Comparison of ENCODE assay signal across 8 cellular contexts in the genomic region with DNA sequence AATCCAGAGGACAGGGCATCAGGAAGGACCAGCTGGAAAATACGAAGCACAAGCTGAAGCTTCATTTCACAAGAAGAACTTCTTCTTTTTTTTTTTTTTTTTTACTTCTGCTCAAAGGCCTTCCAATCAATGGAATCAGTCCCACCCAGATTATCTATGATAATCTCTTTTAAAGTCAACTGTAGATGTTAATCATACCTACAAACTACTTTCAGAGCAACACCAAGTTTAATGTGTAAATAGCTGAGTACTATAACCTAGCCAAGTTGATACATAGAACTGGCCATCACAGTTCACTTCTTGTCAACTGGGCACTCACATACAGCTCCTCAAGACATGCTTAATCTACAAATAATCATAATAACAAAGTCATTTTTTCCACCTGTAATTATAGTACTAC.
"Had no signal": no experiment of that assay in that cellular context is flagged by ENCODE, and none has a peak within 500 bp of the region (broad histone marks: within the 10 kb centered on the region; RNA-seq: fewer than 3 reads in every experiment).

No MANE protein-coding gene starts in this region.

- ATAC-seq: HepG2, K562 had no signal

- H3K27ac Mint-ChIP-seq: IgD-negative memory B cell had no signal

- H3K4me3 Mint-ChIP-seq: IgD-negative memory B cell had no signal

- H3K27me3 Mint-ChIP-seq: IgD-negative memory B cell had no signal

- H3K4me3 ChIP-seq: K562 had no signal

- DNase-seq: IMR-90, KBM-7, KG1 had no signal

- H3K27ac ChIP-seq: HL-60 had no signal

- H3K36me3 Mint-ChIP-seq: IgD-negative memory B cell had no signal

- H3K4me1 Mint-ChIP-seq: IgD-negative memory B cell had no signal

- FAIRE-seq: HepG2, HTR-8/SVneo, K562 had no signal
